Comparison of ENCODE assay signal across 1 cellular context in the genomic region with DNA sequence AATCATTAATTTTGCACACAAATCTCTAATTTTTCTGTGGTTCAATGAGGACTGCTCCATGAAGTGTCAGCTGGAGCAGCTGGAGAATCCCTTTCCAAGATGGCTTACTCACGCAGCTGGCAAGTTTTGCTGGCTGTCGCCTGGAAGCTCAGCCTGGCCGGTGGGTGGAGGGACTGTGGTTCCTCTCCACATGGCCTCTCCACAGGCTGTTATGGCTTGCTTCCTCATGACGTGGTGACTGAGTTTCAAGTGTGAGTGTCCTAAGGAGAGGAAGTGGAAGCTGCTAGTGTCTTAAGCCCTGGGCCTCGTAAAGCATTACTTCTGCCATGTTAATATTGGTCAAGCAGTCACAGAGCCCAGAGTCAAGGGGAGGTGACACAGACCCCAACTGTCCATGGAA.
TF ChIP-seq lines count a peak whose summit lies in the region.

No MANE protein-coding gene starts in this region.

TF ChIP-seq in K562, 482 proteins besides CTCF, POLR2A, EP300 and RAD21:
- no peak for TF ChIP-seq KLF6 (CRISPR knock-in tag; IDR thresholded peaks at IDR 0.05; ENCODE audit: borderline replicate concordance)
- no peak for TF ChIP-seq PHF8 (IDR thresholded peaks at IDR 0.05; ENCODE audit: borderline replicate concordance, low read length)
- TF ChIP-seq MBD2 (IDR thresholded peaks at IDR 0.05; ENCODE audit: borderline replicate concordance, low read depth), result no peak
- TF ChIP-seq ZNF707 (CRISPR knock-in tag; conservative IDR thresholded peaks at IDR 0.05), result no peak
- TF ChIP-seq, protein P1, sequence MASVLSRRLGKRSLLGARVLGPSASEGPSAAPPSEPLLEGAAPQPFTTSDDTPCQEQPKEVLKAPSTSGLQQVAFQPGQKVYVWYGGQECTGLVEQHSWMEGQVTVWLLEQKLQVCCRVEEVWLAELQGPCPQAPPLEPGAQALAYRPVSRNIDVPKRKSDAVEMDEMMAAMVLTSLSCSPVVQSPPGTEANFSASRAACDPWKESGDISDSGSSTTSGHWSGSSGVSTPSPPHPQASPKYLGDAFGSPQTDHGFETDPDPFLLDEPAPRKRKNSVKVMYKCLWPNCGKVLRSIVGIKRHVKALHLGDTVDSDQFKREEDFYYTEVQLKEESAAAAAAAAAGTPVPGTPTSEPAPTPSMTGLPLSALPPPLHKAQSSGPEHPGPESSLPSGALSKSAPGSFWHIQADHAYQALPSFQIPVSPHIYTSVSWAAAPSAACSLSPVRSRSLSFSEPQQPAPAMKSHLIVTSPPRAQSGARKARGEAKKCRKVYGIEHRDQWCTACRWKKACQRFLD (CRISPR knock-in tag; IDR thresholded peaks at IDR 0.05), result no peak
- TF ChIP-seq L3MBTL2 (IDR thresholded peaks at IDR 0.05), result 0 out of 2 replicates have a peak, but pooled peaks have one; percentile 14
- peak; percentile 64; the same call in 1 of the 2 replicates for TF ChIP-seq SPI1 (IDR thresholded peaks at IDR 0.05; ENCODE audit: borderline replicate concordance, low read depth, low read length)
- TF ChIP-seq, protein P2, sequence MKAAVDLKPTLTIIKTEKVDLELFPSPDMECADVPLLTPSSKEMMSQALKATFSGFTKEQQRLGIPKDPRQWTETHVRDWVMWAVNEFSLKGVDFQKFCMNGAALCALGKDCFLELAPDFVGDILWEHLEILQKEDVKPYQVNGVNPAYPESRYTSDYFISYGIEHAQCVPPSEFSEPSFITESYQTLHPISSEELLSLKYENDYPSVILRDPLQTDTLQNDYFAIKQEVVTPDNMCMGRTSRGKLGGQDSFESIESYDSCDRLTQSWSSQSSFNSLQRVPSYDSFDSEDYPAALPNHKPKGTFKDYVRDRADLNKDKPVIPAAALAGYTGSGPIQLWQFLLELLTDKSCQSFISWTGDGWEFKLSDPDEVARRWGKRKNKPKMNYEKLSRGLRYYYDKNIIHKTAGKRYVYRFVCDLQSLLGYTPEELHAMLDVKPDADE (conservative IDR thresholded peaks at IDR 0.05; ENCODE audit: control insufficient read depth, low read depth, low read length), result no peak
- TF ChIP-seq ERF (CRISPR knock-in tag; IDR thresholded peaks at IDR 0.05), result no peak
- no peak for TF ChIP-seq ZNF140 (CRISPR knock-in tag; IDR thresholded peaks at IDR 0.05)
- TF ChIP-seq BMI1 (IDR thresholded peaks at IDR 0.05; ENCODE audit: low read length), result no peak
- TF ChIP-seq CHD2 (IDR thresholded peaks at IDR 0.05; ENCODE audit: low read depth, low read length), result no peak
- TF ChIP-seq HNRNPK (IDR thresholded peaks at IDR 0.05; ENCODE audit: low read depth, low read length, poor library complexity, severe bottlenecking), result no peak
- TF ChIP-seq NFATC3 (IDR thresholded peaks at IDR 0.05), result no peak
- TF ChIP-seq FOXK2 (conservative IDR thresholded peaks at IDR 0.05 in 1 of 2, IDR thresholded peaks at IDR 0.05 in 1 of 2; ENCODE audit: low read depth in 2 of 2), result no peak
- TF ChIP-seq ZFP36 (IDR thresholded peaks at IDR 0.05; ENCODE audit: low read depth, low read length, partially characterized antibody), result no peak
- TF ChIP-seq SRSF1 (IDR thresholded peaks at IDR 0.05; ENCODE audit: low read depth, low read length), result no peak
- 0 out of 2 replicates have a peak, but pooled peaks have one; percentile 33 for TF ChIP-seq ZNF175 (CRISPR knock-in tag; IDR thresholded peaks at IDR 0.05; ENCODE audit: low read depth)
